ENCODE assay signal across 35 cellular contexts in the genomic region with DNA sequence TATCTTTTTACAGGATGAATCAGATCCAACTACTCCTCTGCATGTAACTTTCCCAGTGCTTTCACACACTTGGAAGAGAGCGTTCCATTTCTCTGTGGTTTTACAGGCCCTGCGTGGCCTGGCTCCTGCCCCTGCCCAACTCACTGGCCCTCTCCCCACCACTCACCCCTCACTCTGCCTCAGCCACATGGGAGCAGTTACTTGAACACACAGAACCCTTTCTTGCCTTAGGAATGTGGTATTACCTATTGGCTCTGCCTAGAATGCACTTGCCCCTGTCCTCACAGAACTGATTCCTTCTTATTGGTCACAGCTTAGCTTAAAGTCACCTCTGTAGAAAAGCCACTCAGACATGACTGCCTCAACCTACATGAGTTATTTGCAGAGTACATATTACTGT.
"Had no signal": no experiment of that assay in that cellular context is flagged by ENCODE, and none has a peak within 500 bp of the region (broad histone marks: within the 10 kb centered on the region; RNA-seq: fewer than 3 reads in every experiment).

No MANE protein-coding gene starts in this region.

- DNase-seq: activated B cell treated with CpG ODN at 0.5 μM for 24 hours; activated CD4-positive, alpha-beta memory T cell treated with anti-CD3 and anti-CD28 coated beads for 36 hours; activated CD4-positive, alpha-beta T cell treated with anti-CD3 and anti-CD28 coated beads for 4 hours; activated CD4-positive, alpha-beta T cell treated with anti-CD3 and anti-CD28 coated beads, Interleukin-2, amount 10 ng/mL, durations not matched to agents 24 days and 14 days; activated CD4-positive, alpha-beta T cell treated with anti-CD3 and anti-CD28 coated beads, Interleukin-2, amount 50 U/mL, for 1 hour; activated CD4-positive, alpha-beta T cell treated with anti-CD3 and anti-CD28 coated beads, Interleukin-2, amount 50 U/mL, for 4 hours; activated CD4-positive, CD25-positive, alpha-beta regulatory T cell treated with anti-CD3 and anti-CD28 coated beads, Interleukin-2, amount 50 U/mL, for 72 hours; activated CD8-positive, alpha-beta memory T cell treated with anti-CD3 and anti-CD28 coated beads, Interleukin-2, amount 50 U/mL, for 4 hours; activated CD8-positive, alpha-beta T cell treated with anti-CD3 and anti-CD28 coated beads for 36 hours; activated effector memory CD4-positive, alpha-beta T cell treated with anti-CD3 and anti-CD28 coated beads, Interleukin-2, amount 50 U/mL, for 16 hours; activated gamma-delta T cell treated with Interleukin-2 at 50 U/mL for 16 hours; activated naive CD4-positive, alpha-beta T cell; activated naive CD4-positive, alpha-beta T cell treated with anti-CD3 and anti-CD28 coated beads for 36 hours; activated naive CD4-positive, alpha-beta T cell treated with anti-CD3 and anti-CD28 coated beads, Interleukin-2, amount 50 U/mL, for 16 hours; activated naive CD8-positive, alpha-beta T cell treated with anti-CD3 and anti-CD28 coated beads for 36 hours; activated T-cell treated with anti-CD3 and anti-CD28 coated beads for 4 hours; activated T-cell treated with anti-CD3 and anti-CD28 coated beads, Interleukin-2, amount 50 U/mL, for 1 hour; activated T-cell treated with anti-CD3 and anti-CD28 coated beads, Interleukin-2, amount 50 U/mL, for 4 hours; activated T-cell treated with anti-CD3 and anti-CD28 coated beads, Interleukin-2, amount 50 U/mL, for 72 hours; amygdala; anterior cingulate cortex; body of pancreas; brain microvascular endothelial cell; cerebellar nuclear complex; T-cell; T-helper 2 cell; T-helper 9 cell had no signal

- ATAC-seq: activated CD8-positive, alpha-beta T cell treated with anti-CD3 and anti-CD28 coated beads for 36 hours; activated naive CD4-positive, alpha-beta T cell treated with anti-CD3 and anti-CD28 coated beads, Interleukin-2, amount 50 U/mL, for 72 hours; activated T-cell treated with anti-CD3 and anti-CD28 coated beads, Interleukin-2, amount 50 U/mL, for 4 hours; activated T-cell treated with anti-CD3 and anti-CD28 coated beads, Interleukin-2, amount 50 U/mL, for 72 hours; activated T-helper 17 cell treated with anti-CD3 and anti-CD28 coated beads, Interleukin-2, amount 50 U/mL, for 72 hours; body of pancreas; T-cell had no signal

- H3K9me3 ChIP-seq: ascending aorta, body of pancreas, breast epithelium had no signal

- H3K4me1 ChIP-seq: ascending aorta, body of pancreas, breast epithelium had no signal

- H3K4me3 ChIP-seq: ascending aorta, body of pancreas, breast epithelium had no signal

- H3K36me3 ChIP-seq: ascending aorta, brain microvascular endothelial cell, breast epithelium had no signal

- H3K9me3 Mint-ChIP-seq: activated B cell treated with CpG ODN at 0.5 μM for 24 hours; activated CD4-positive, alpha-beta memory T cell treated with anti-CD3 and anti-CD28 coated beads for 36 hours; activated CD4-positive, alpha-beta T cell treated with anti-CD3 and anti-CD28 coated beads, Interleukin-2, amount 10 ng/mL, durations not matched to agents 24 days and 14 days; activated CD8-positive, alpha-beta T cell treated with anti-CD3 and anti-CD28 coated beads for 36 hours; activated naive CD4-positive, alpha-beta T cell treated with anti-CD3 and anti-CD28 coated beads for 36 hours; activated naive CD4-positive, alpha-beta T cell treated with anti-CD3 and anti-CD28 coated beads, Interleukin-2, amount 50 U/mL, for 72 hours; activated naive CD8-positive, alpha-beta T cell treated with anti-CD3 and anti-CD28 coated beads for 36 hours; activated T-cell treated with anti-CD3 and anti-CD28 coated beads, Interleukin-2, amount 50 U/mL, for 4 hours; activated T-cell treated with anti-CD3 and anti-CD28 coated beads, Interleukin-2, amount 50 U/mL, for 72 hours; activated T-helper 1 cell treated with anti-CD3 and anti-CD28 coated beads, Interleukin-12 subunit alpha, Interleukin-12 subunit beta, Interleukin-2, Interleukin-4 antibody, amounts not matched to agents 30 ng/mL and 10 ng/mL and 1 ng/mL, durations not matched to agents 14 hours and 24 hours and 36 hours; activated T-helper 17 cell treated with anti-CD3 and anti-CD28 coated beads, Interleukin-2, amount 50 U/mL, for 72 hours; central memory CD8-positive, alpha-beta T cell; T-cell; T-helper 2 cell treated with Interferon-gamma antibody and Interleukin-4, amounts not matched to agents 5 μg/mL and 100 μg/mL, for 36 hours had no signal

- H3K27me3 ChIP-seq: ascending aorta, body of pancreas, brain microvascular endothelial cell, breast epithelium had no signal

- H3K36me3 Mint-ChIP-seq: activated CD4-positive, alpha-beta memory T cell treated with anti-CD3 and anti-CD28 coated beads for 36 hours; activated naive CD4-positive, alpha-beta T cell treated with anti-CD3 and anti-CD28 coated beads, Interleukin-2, amount 50 U/mL, for 72 hours; activated naive CD8-positive, alpha-beta T cell treated with anti-CD3 and anti-CD28 coated beads for 36 hours; T-cell had no signal

- H3K4me3 Mint-ChIP-seq: activated B cell treated with CpG ODN at 0.5 μM for 24 hours; activated CD4-positive, alpha-beta memory T cell treated with anti-CD3 and anti-CD28 coated beads for 36 hours; activated CD4-positive, alpha-beta T cell treated with anti-CD3 and anti-CD28 coated beads, Interleukin-2, amount 10 ng/mL, durations not matched to agents 24 days and 14 days; activated CD8-positive, alpha-beta T cell treated with anti-CD3 and anti-CD28 coated beads for 36 hours; activated naive CD4-positive, alpha-beta T cell treated with anti-CD3 and anti-CD28 coated beads for 36 hours; activated naive CD8-positive, alpha-beta T cell treated with anti-CD3 and anti-CD28 coated beads for 36 hours; activated T-cell treated with anti-CD3 and anti-CD28 coated beads, Interleukin-2, amount 50 U/mL, for 4 hours; activated T-cell treated with anti-CD3 and anti-CD28 coated beads, Interleukin-2, amount 50 U/mL, for 72 hours; activated T-helper 1 cell treated with anti-CD3 and anti-CD28 coated beads, Interleukin-12 subunit alpha, Interleukin-12 subunit beta, Interleukin-2, Interleukin-4 antibody, amounts not matched to agents 30 ng/mL and 10 ng/mL and 1 ng/mL, durations not matched to agents 14 hours and 24 hours and 36 hours; activated T-helper 17 cell treated with anti-CD3 and anti-CD28 coated beads, Interleukin-2, amount 50 U/mL, for 72 hours; central memory CD8-positive, alpha-beta T cell; T-cell; T-helper 2 cell treated with Interferon-gamma antibody and Interleukin-4, amounts not matched to agents 5 μg/mL and 100 μg/mL, for 36 hours had no signal

- H3K27ac Mint-ChIP-seq: activated B cell treated with CpG ODN at 0.5 μM for 24 hours; activated CD4-positive, alpha-beta memory T cell treated with anti-CD3 and anti-CD28 coated beads for 36 hours; activated CD4-positive, alpha-beta T cell treated with anti-CD3 and anti-CD28 coated beads, Interleukin-2, amount 10 ng/mL, durations not matched to agents 24 days and 14 days; activated CD8-positive, alpha-beta T cell treated with anti-CD3 and anti-CD28 coated beads for 36 hours; activated naive CD4-positive, alpha-beta T cell treated with anti-CD3 and anti-CD28 coated beads for 36 hours; activated naive CD4-positive, alpha-beta T cell treated with anti-CD3 and anti-CD28 coated beads, Interleukin-2, amount 50 U/mL, for 72 hours; activated naive CD8-positive, alpha-beta T cell treated with anti-CD3 and anti-CD28 coated beads for 36 hours; activated T-cell treated with anti-CD3 and anti-CD28 coated beads, Interleukin-2, amount 50 U/mL, for 72 hours; activated T-helper 1 cell treated with anti-CD3 and anti-CD28 coated beads, Interleukin-12 subunit alpha, Interleukin-12 subunit beta, Interleukin-2, Interleukin-4 antibody, amounts not matched to agents 30 ng/mL and 10 ng/mL and 1 ng/mL, durations not matched to agents 14 hours and 24 hours and 36 hours; activated T-helper 17 cell treated with anti-CD3 and anti-CD28 coated beads, Interleukin-2, amount 50 U/mL, for 72 hours; T-cell; T-helper 2 cell treated with Interferon-gamma antibody and Interleukin-4, amounts not matched to agents 5 μg/mL and 100 μg/mL, for 36 hours had no signal

- H3K4me1 Mint-ChIP-seq: activated B cell treated with CpG ODN at 0.5 μM for 24 hours; activated CD4-positive, alpha-beta T cell treated with anti-CD3 and anti-CD28 coated beads, Interleukin-2, amount 10 ng/mL, durations not matched to agents 24 days and 14 days; activated naive CD8-positive, alpha-beta T cell treated with anti-CD3 and anti-CD28 coated beads for 36 hours; activated T-helper 17 cell treated with anti-CD3 and anti-CD28 coated beads, Interleukin-2, amount 50 U/mL, for 72 hours; central memory CD8-positive, alpha-beta T cell; T-cell had no signal

- H3K27ac ChIP-seq: ascending aorta, body of pancreas, brain microvascular endothelial cell, VCaP had no signal
